In genomic region chr11:58527429-58527828, GRCh38 we compare ENCODE assay signal across 14 cellular contexts. TPM values are rescaled to one million over a fixed set of nuclear protein-coding genes. Genes with fewer than 3 reads are reported as not detected.
"Had no signal": no experiment of that assay in that cellular context is flagged by ENCODE, and none has a peak within 500 bp of the region (broad histone marks: within the 10 kb centered on the region; RNA-seq: fewer than 3 reads in every experiment).

No MANE protein-coding gene starts in this region.

- H3K4me3 ChIP-seq: adrenal gland, coronary artery, gastrocnemius medialis, heart right ventricle, tibial nerve had no signal

- H3K27me3 ChIP-seq: adrenal gland, gastrocnemius medialis, heart right ventricle, neutrophil, tibial nerve had no signal

- H3K9me3 ChIP-seq: adrenal gland, gastrocnemius medialis, heart right ventricle, neutrophil, tibial nerve had no signal

- H3K27ac ChIP-seq: adrenal gland, coronary artery, gastrocnemius medialis, heart right ventricle, neutrophil, tibial nerve had no signal

- H3K4me1 ChIP-seq: gastrocnemius medialis had no signal

- DNase-seq: activated CD8-positive, alpha-beta memory T cell treated with anti-CD3 and anti-CD28 coated beads for 24 hours; adrenal gland; caudate nucleus; effector CD8-positive, alpha-beta T cell; gastrocnemius medialis; heart right ventricle; islet precursor cell; left ventricle myocardium superior; retina; SHP77 treated with DMSO at 0.1 percent for 48 hours had no signal

- ATAC-seq: gastrocnemius medialis, heart right ventricle, left ventricle myocardium superior had no signal

RNA-seq across cellular contexts. Expression of gene OR5B21, which starts 19.5 kb away (rescaled TPM):
- total RNA-seq: adrenal gland, gastrocnemius medialis, heart right ventricle, left ventricle myocardium superior, mesenteric fat pad, tibial nerve had no signal
